11 cellular contexts compared by ENCODE assay signal in genomic region chr14:103404032-103404918, GRCh38. TPM values are rescaled to one million over a fixed set of nuclear protein-coding genes. Genes with fewer than 3 reads are reported as not detected.
A peak's percentile ranks its signal among the peaks of the same experiment; 100 is the strongest.
DNase-seq lines count a peak whose midpoint lies in the region; ATAC-seq and TF ChIP-seq lines count a peak whose summit lies in the region.
"Had no signal": no experiment of that assay in that cellular context is flagged by ENCODE, and none has a peak within 500 bp of the region (broad histone marks: within the 10 kb centered on the region; RNA-seq: fewer than 3 reads in every experiment).

No MANE protein-coding gene starts in this region.

- H3K14ac ChIP-seq in trophoblast cell (ENCODE audit: low read length), result no peak overlapping the region

- H3K4me2 ChIP-seq in DOHH2 (ENCODE audit: low read length) (peak overlapping the region; percentile 38), trophoblast cell (ENCODE audit: low read length) (no peak overlapping the region)

- H3F3A ChIP-seq in DOHH2 (ENCODE audit: control insufficient read depth, insufficient read depth), result peaks cover 5% of the 10 kb centered on the region

- H4K20me1 ChIP-seq in DOHH2 (ENCODE audit: control insufficient read depth, insufficient read depth, low read depth, low read length), result peaks cover 26% of the 10 kb centered on the region

- no peak overlapping the region for H2BK5ac ChIP-seq in trophoblast cell (ENCODE audit: low read depth, low read length, poor library complexity)

- no peak for ATAC-seq in HG03354 (IDR thresholded peaks at IDR 0.05; ENCODE audit: poor library complexity, severe bottlenecking, unreplicated experiment)
- ATAC-seq in GM19023 (IDR thresholded peaks at IDR 0.05; ENCODE audit: unreplicated experiment), result no peak
- no peak for ATAC-seq in GM21619 (IDR thresholded peaks at IDR 0.05; ENCODE audit: unreplicated experiment)

- H2AFZ ChIP-seq in trophoblast cell (ENCODE audit: insufficient read depth, low read length, poor library complexity), result no peak overlapping the region

- H3K27me3 ChIP-seq in DOHH2 (ENCODE audit: control insufficient read depth, low read length) (no peaks in the 10 kb centered on the region), trophoblast cell (ENCODE audit: insufficient read depth, low read length) (no peaks in the 10 kb centered on the region)

- no peak for DNase-seq in SK-N-MC (ENCODE audit: low read depth, low spot score)
- peak; percentile 35 for DNase-seq in fibroblast of gingiva (ENCODE audit: low read depth)
- no peak for DNase-seq in trophoblast cell
- DNase-seq in GDM1 (lab: John Stamatoyannopoulos, UW), result no peak
- DNase-seq: central memory CD4-positive, alpha-beta T cell; NCI-H226; stimulated activated CD4-positive, alpha-beta T cell treated with anti-CD3 and anti-CD28 coated beads, Interleukin-15, amount 100 ng/mL, for 24 hours had no signal

- H3K23ac ChIP-seq in trophoblast cell (ENCODE audit: low read length), result no peak overlapping the region

- no peak overlapping the region for H4K8ac ChIP-seq in trophoblast cell (ENCODE audit: low read depth, low read length)

- no peaks in the 10 kb centered on the region for H3K9me2 ChIP-seq in DOHH2 (replicated peaks; ENCODE audit: control insufficient read depth, low read length)

- H3K9ac ChIP-seq in SK-N-MC (ENCODE audit: insufficient read length) (peak overlapping the region; percentile 21), trophoblast cell (ENCODE audit: low read length) (no peak overlapping the region)

- H3K9me3 ChIP-seq in DOHH2 (ENCODE audit: control insufficient read depth, insufficient read depth, low read length), result no peaks in the 10 kb centered on the region
- no peaks in the 10 kb centered on the region for H3K9me3 ChIP-seq in SK-N-MC (ENCODE audit: low read depth, low read length)
- no peaks in the 10 kb centered on the region for H3K9me3 ChIP-seq in trophoblast cell (ENCODE audit: insufficient read depth, low read depth, low read length)

- H3K79me1 ChIP-seq in trophoblast cell (ENCODE audit: low read length), result no peaks in the 10 kb centered on the region

- peaks cover 43% of the 10 kb centered on the region for H3K4me1 ChIP-seq in DOHH2 (ENCODE audit: control insufficient read depth, low read length)
- H3K4me1 ChIP-seq in trophoblast cell (ENCODE audit: control insufficient read depth in 1 of 2, insufficient read depth in 2 of 2, low read length in 2 of 2), result peaks cover 2 to 12% of the 10 kb centered on the region in 2 experiments

- no peak for TF ChIP-seq CTCF in DOHH2 (IDR thresholded peaks at IDR 0.05; ENCODE audit: low read depth, low read length, poor library complexity, severe bottlenecking)

- no peak overlapping the region for H4K12ac ChIP-seq in trophoblast cell (ENCODE audit: low read depth, low read length)

- H3K4ac ChIP-seq in trophoblast cell (ENCODE audit: low read depth, low read length), result peak overlapping the region; percentile 12

- H3K18ac ChIP-seq in trophoblast cell (ENCODE audit: low read length), result no peak overlapping the region

- peaks cover 19% of the 10 kb centered on the region for H3K36me3 ChIP-seq in DOHH2 (ENCODE audit: control insufficient read depth, low read length)
- peaks cover 37% of the 10 kb centered on the region for H3K36me3 ChIP-seq in SK-N-MC (ENCODE audit: insufficient read depth, low read length)
- peaks cover 7 to 13% of the 10 kb centered on the region in 2 experiments for H3K36me3 ChIP-seq in trophoblast cell (ENCODE audit: control insufficient read depth in 1 of 2, insufficient read depth in 2 of 2, low read length in 2 of 2)

- H2BK12ac ChIP-seq in trophoblast cell (ENCODE audit: low read length), result no peak overlapping the region

- H3K79me2 ChIP-seq in DOHH2 (ENCODE audit: control insufficient read depth, low read length), result peaks cover 80% of the 10 kb centered on the region
- no peaks in the 10 kb centered on the region for H3K79me2 ChIP-seq in trophoblast cell (ENCODE audit: control insufficient read depth, insufficient read depth, low read length, poor library complexity)

- no peak overlapping the region for H2BK120ac ChIP-seq in trophoblast cell (ENCODE audit: insufficient read depth, low read length, poor library complexity)

- H3K27ac ChIP-seq in DOHH2 (ENCODE audit: low read depth, low read length) (no peak overlapping the region), SK-N-MC (peak overlapping the region; percentile 82), trophoblast cell (ENCODE audit: low read depth, low read length) (no peak overlapping the region)

- H4K91ac ChIP-seq in trophoblast cell (ENCODE audit: low read depth, low read length), result no peak overlapping the region

- WGBS in trophoblast cell (ENCODE audit: extremely low coverage, insufficient coverage, insufficient read length), result 100% methylated on average over 2 of the region's 9 CpGs

- H3K4me3 ChIP-seq in DOHH2 (ENCODE audit: low read length), result no peak overlapping the region
- H3K4me3 ChIP-seq in SK-N-MC, result no peak overlapping the region
- no peak overlapping the region for H3K4me3 ChIP-seq in trophoblast cell (ENCODE audit: low read depth, low read length)

- no peak overlapping the region for H2AK5ac ChIP-seq in trophoblast cell (ENCODE audit: low read length)

RNA-seq across cellular contexts. Expression of gene MARK3, which starts 19.1 kb away (rescaled TPM):
- 58.6 and 59.7 TPM in 2 replicates for polyA plus RNA-seq in trophoblast cell (2013)
